Comparison of ENCODE assay signal across 8 cellular contexts in the genomic region with DNA sequence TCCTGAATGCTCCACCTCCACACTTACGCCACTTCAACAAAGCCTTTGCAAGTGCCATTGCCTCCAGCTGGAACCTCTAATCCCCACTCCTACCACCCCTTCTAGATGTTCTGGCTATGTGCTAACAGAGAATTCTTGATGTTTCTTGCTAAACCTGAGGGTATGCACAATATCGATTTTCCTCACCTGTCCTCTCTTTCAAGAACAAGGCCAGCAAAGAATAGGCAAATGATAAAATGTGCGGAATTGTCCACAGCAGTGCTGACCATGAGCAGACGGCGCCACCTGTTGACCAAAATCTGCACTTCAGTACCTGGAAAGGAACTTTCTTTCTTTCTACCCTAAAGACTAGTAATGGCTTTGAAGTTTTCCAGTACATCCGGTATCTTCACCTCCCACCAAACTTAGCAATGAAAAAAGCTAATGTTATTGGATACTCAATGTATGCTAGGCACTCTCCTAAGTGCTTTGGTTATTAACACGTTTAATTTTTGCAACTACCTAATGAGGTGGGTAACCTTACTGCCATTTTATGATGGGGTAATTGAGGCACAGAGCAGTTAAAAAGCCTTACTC. TPM values are rescaled to one million over a fixed set of nuclear protein-coding genes. Genes with fewer than 3 reads are reported as not detected.
DNase-seq lines count a peak whose midpoint lies in the region; ATAC-seq lines count a peak whose summit lies in the region.

No MANE protein-coding gene starts in this region.

- H3K56ac ChIP-seq in mesendoderm (ENCODE audit: low read length), result peak overlapping the region; percentile 63

- H3K4me3 ChIP-seq in mesendoderm (ENCODE audit: low read length), result no peak overlapping the region

- no peak overlapping the region for H3K18ac ChIP-seq in mesendoderm (ENCODE audit: low read length)

- no peak overlapping the region for H3K27ac ChIP-seq in mesendoderm (ENCODE audit: low read depth, low read length)

- ATAC-seq in Right ventricle myocardium superior (ENCODE audit: poor library complexity) (peak; percentile 36), Right ventricle myocardium inferior (no peak)

- peak overlapping the region; percentile 50 for H3K9ac ChIP-seq in mesendoderm (ENCODE audit: low read length)

- no peak overlapping the region for H4K5ac ChIP-seq in mesendoderm (ENCODE audit: low read length)

- H3K27me3 ChIP-seq in mesendoderm (ENCODE audit: insufficient read depth, low read length, poor library complexity), result no peaks in the 10 kb centered on the region

- H2BK120ac ChIP-seq in mesendoderm (ENCODE audit: low read depth, low read length), result no peak overlapping the region

- peaks cover 17% of the 10 kb centered on the region for H3K79me2 ChIP-seq in mesendoderm (ENCODE audit: control insufficient read depth, insufficient read depth, low read length)

- H3K79me1 ChIP-seq in mesendoderm (ENCODE audit: low read length), result peaks cover 16% of the 10 kb centered on the region

- DNase-seq in Right ventricle myocardium superior (peak; percentile 78), Right ventricle myocardium inferior (ENCODE audit: missing footprints) (no peak), NCI-H446 treated with DMSO at 0.1 percent for 48 hours (lab: John Stamatoyannopoulos, UW) (peak; percentile 10), mesendoderm (peak; percentile 79), amniotic stem cell (lab: John Stamatoyannopoulos, UW) (no peak)
- peak; percentile 66 to 78 for DNase-seq in activated CD4-positive, alpha-beta T cell treated with anti-CD3 and anti-CD28 coated beads, Interleukin-2, amount 50 U/mL, for 4 hours
- DNase-seq in effector CD4-positive, alpha-beta T cell, result peak; percentile 72
- peak; percentile 36 to 62 for DNase-seq in stimulated activated CD8-positive, alpha-beta memory T cell treated with anti-CD3 and anti-CD28 coated beads, Interleukin-4, amount 100 ng/mL, for 4 hours (ENCODE audit: low read depth in 2 of 2, low spot score in 1 of 2)

- H3K4me2 ChIP-seq in mesendoderm (ENCODE audit: low read length), result no peak overlapping the region

- intact Hi-C loops in Right ventricle myocardium superior (cut with DNase I), result loop anchor here (2.0 to 10.0 kb wide), 3 partner anchors 34 to 182 kb away; no protein-coding TSS in a partner anchor
- intact Hi-C loops in Right ventricle myocardium inferior (cut with DNase I), result loop anchor here (1.0 to 5.0 kb wide), 3 partner anchors 34 to 180 kb away; no protein-coding TSS in a partner anchor

- H4K8ac ChIP-seq in mesendoderm (ENCODE audit: low read depth, low read length), result no peak overlapping the region

- no peak overlapping the region for H2BK15ac ChIP-seq in mesendoderm (replicated peaks; ENCODE audit: low read depth)

- no peak overlapping the region for H3K23ac ChIP-seq in mesendoderm (ENCODE audit: low read length)

- WGBS in mesendoderm (ENCODE audit: extremely low coverage, insufficient coverage, low lambda C conversion rate), result no CpG with 5 or more reads among the region's 7 CpGs

- no peak overlapping the region for H2AK5ac ChIP-seq in mesendoderm (ENCODE audit: low read length)

- H3K36me3 ChIP-seq in mesendoderm (ENCODE audit: control insufficient read depth, insufficient read depth, low read length), result peaks cover 2% of the 10 kb centered on the region

- peaks cover 7% of the 10 kb centered on the region for H3K4me1 ChIP-seq in mesendoderm (ENCODE audit: control insufficient read depth, low read depth, low read length)

- no peak overlapping the region for H2BK5ac ChIP-seq in mesendoderm (ENCODE audit: low read length)

- no peak overlapping the region for H3K4ac ChIP-seq in mesendoderm (ENCODE audit: low read depth, low read length)

RNA-seq across cellular contexts. Expression of gene TIMM10, which starts 3.4 kb away (rescaled TPM):
- 64.8 TPM for total RNA-seq in Right ventricle myocardium superior
- 58.1 TPM for total RNA-seq in Right ventricle myocardium inferior
- polyA plus RNA-seq in mesendoderm (2013, experiment 1 of 2), result 168 TPM
- 163 TPM for polyA plus RNA-seq in mesendoderm (2013, experiment 2 of 2)

RNA-seq across cellular contexts. Expression of gene SMTNL1, which starts 10.3 kb away (rescaled TPM):
- not detected for total RNA-seq in Right ventricle myocardium superior
- not detected for total RNA-seq in Right ventricle myocardium inferior
- 0.18 TPM for polyA plus RNA-seq in mesendoderm (2013, experiment 1 of 2)
- 0.13 TPM for polyA plus RNA-seq in mesendoderm (2013, experiment 2 of 2)

RNA-seq across cellular contexts. Expression of gene SLC43A1, which starts 11.6 kb away (rescaled TPM):
- total RNA-seq in Right ventricle myocardium superior (5.4 TPM), Right ventricle myocardium inferior (6.4 TPM)
- 11.1 TPM for polyA plus RNA-seq in mesendoderm (2013, experiment 1 of 2)
- 10.7 TPM for polyA plus RNA-seq in mesendoderm (2013, experiment 2 of 2)

RNA-seq across cellular contexts. Expression of gene UBE2L6, which starts 40.3 kb away (rescaled TPM):
- 15.1 TPM for total RNA-seq in Right ventricle myocardium superior
- 19.2 TPM for total RNA-seq in Right ventricle myocardium inferior
- polyA plus RNA-seq in mesendoderm (2013, experiment 1 of 2), result 23.5 TPM
- polyA plus RNA-seq in mesendoderm (2013, experiment 2 of 2), result 23.8 TPM

Comparison
In these comparisons a context has a peak if more than half of its experiments do, and no peak if none do; other contexts are left out.
1. DNase-seq: peak in Right ventricle myocardium superior (single experiment), NCI-H446 treated with DMSO at 0.1 percent for 48 hours (single experiment), activated CD4-positive, alpha-beta T cell treated with anti-CD3 and anti-CD28 coated beads, Interleukin-2, amount 50 U/mL, for 4 hours (2 of 2), effector CD4-positive, alpha-beta T cell (single experiment), mesendoderm (single experiment) and stimulated activated CD8-positive, alpha-beta memory T cell treated with anti-CD3 and anti-CD28 coated beads, Interleukin-4, amount 100 ng/mL, for 4 hours (2 of 2); none in Right ventricle myocardium inferior (single experiment) and amniotic stem cell (single experiment).